In genomic region chr2:100924122-100924519, GRCh38 we compare ENCODE assay signal across 8 cellular contexts.
DNase-seq lines count a peak whose midpoint lies in the region; ATAC-seq, FAIRE-seq and TF ChIP-seq lines count a peak whose summit lies in the region.

No MANE protein-coding gene starts in this region.

- no peaks in the 10 kb centered on the region for H3K79me1 ChIP-seq in neuronal stem cell (ENCODE audit: low read depth, low read length)

- H3K4me2 ChIP-seq in neuronal stem cell (ENCODE audit: insufficient read depth, low read length, poor library complexity, severe bottlenecking): no peak overlapping the region

- H4K8ac ChIP-seq in neuronal stem cell (ENCODE audit: low read depth, low read length): no peak overlapping the region

- H2BK12ac ChIP-seq in neuronal stem cell (ENCODE audit: low read length): no peak overlapping the region

- no peak overlapping the region for H2AK5ac ChIP-seq in neuronal stem cell (ENCODE audit: low read depth, low read length)

- TF ChIP-seq CTCF in CD4-positive, alpha-beta T cell (IDR thresholded peaks at IDR 0.05): no peak

- peak overlapping the region; percentile 82 for H3K27ac Mint-ChIP-seq in CD4-positive, alpha-beta T cell

- no peak overlapping the region for H3K18ac ChIP-seq in neuronal stem cell (ENCODE audit: low read length)

- CTCF ChIA-PET in CD4-positive, alpha-beta T cell (lab: Charles Lee): interaction anchor here (1.3 kb wide), 1 partner anchor 314 kb away, joined by 3 read pairs; no protein-coding TSS in a partner anchor

- no peaks in the 10 kb centered on the region for H3K36me3 Mint-ChIP-seq in CD4-positive, alpha-beta T cell (ENCODE audit: low read depth)

- H2AFZ ChIP-seq in neuron (ENCODE audit: low read depth, low read length) (peak overlapping the region; percentile 22), neuronal stem cell (ENCODE audit: low read length) (no peak overlapping the region)

- H3K14ac ChIP-seq in neuronal stem cell (ENCODE audit: low read length): no peak overlapping the region

- H3K27me3 Mint-ChIP-seq in CD4-positive, alpha-beta T cell: no peaks in the 10 kb centered on the region

- WGBS in neuronal stem cell (ENCODE audit: extremely low coverage in 2 of 2, insufficient read length in 2 of 2, insufficient replicate concordance in 1 of 2), 2 donors: no CpG with 5 or more reads among the region's 1 CpG

- H3K4me3 ChIP-seq in neuron (ENCODE audit: low read length) (no peak overlapping the region), neuronal stem cell (ENCODE audit: low read length in 2 of 2) (no peak overlapping the region)

- H3K36me3 ChIP-seq in neuron (ENCODE audit: insufficient read depth, low read length): no peaks in the 10 kb centered on the region
- H3K36me3 ChIP-seq in neuronal stem cell (replicated peaks in 1 of 2; ENCODE audit: control insufficient read depth in 2 of 2, insufficient read depth in 2 of 2, low read length in 2 of 2): no peaks in the 10 kb centered on the region

- POLR2A ChIA-PET in CD4-positive, alpha-beta T cell (lab: Charles Lee): interaction anchor here (0.7 to 1.5 kb wide), 5 partner anchors 11 to 78 kb away, joined by 3 to 13 read pairs (median 3); partner anchors contain the start of gene RPL31

- DNase-seq in CD4-positive, alpha-beta T cell: no peak
- peak; percentile 5 for DNase-seq in ecto neural progenitor cell (ENCODE audit: low spot score)
- no peak for DNase-seq in NCI-H2171 (lab: John Stamatoyannopoulos, UW)
- no peak for DNase-seq in kidney tubule cell (ENCODE audit: low spot score)
- DNase-seq in neuronal stem cell (ENCODE audit: low spot score): no peak
- DNase-seq in H54 (ENCODE audit: insufficient read length, low spot score): no peak

- H3K4me1 Mint-ChIP-seq in CD4-positive, alpha-beta T cell (ENCODE audit: low read depth): peaks cover 14% of the 10 kb centered on the region

- no peak overlapping the region for H2BK15ac ChIP-seq in neuronal stem cell (ENCODE audit: low read length)

- ATAC-seq in CD4-positive, alpha-beta T cell (ENCODE audit: poor library complexity): peak; percentile 41
- ATAC-seq in HG03565 (IDR thresholded peaks at IDR 0.05; ENCODE audit: unreplicated experiment): peak; percentile 5

- no peak overlapping the region for H2BK5ac ChIP-seq in neuronal stem cell (ENCODE audit: low read length)

- H3K4me3 Mint-ChIP-seq in CD4-positive, alpha-beta T cell: peak overlapping the region; percentile 61

- H3K9ac ChIP-seq in neuronal stem cell (ENCODE audit: low read depth, low read length, poor library complexity): no peak overlapping the region

- H3K4me1 ChIP-seq in neuron (ENCODE audit: insufficient read depth, low read length): peaks cover 10% of the 10 kb centered on the region
- H3K4me1 ChIP-seq in neuronal stem cell (ENCODE audit: control insufficient read depth in 2 of 2, insufficient read depth in 1 of 2, low read depth in 1 of 2, low read length in 2 of 2): peaks cover 0 to 3% of the 10 kb centered on the region in 2 donors

- H3K23ac ChIP-seq in neuronal stem cell (ENCODE audit: low read depth, low read length, poor library complexity): no peak overlapping the region

- no peak overlapping the region for H4K91ac ChIP-seq in neuronal stem cell (ENCODE audit: low read depth, low read length, poor library complexity)

- intact Hi-C loops in CD4-positive, alpha-beta T cell (cut with DNase I, micrococcal nuclease): no loop called here

- TF ChIP-seq POLR2A in H54 (IDR thresholded peaks at IDR 0.05; ENCODE audit: low read depth, low read length): no peak

- H3K9me3 ChIP-seq in CD4-positive, alpha-beta T cell (ENCODE audit: control insufficient read depth, low read length): no peaks in the 10 kb centered on the region
- no peaks in the 10 kb centered on the region for H3K9me3 ChIP-seq in neuron (ENCODE audit: low read length)
- H3K9me3 ChIP-seq in neuronal stem cell (replicated peaks in 1 of 2; ENCODE audit: control insufficient read depth in 2 of 2, insufficient read depth in 1 of 2, low read depth in 1 of 2, low read length in 2 of 2): no peaks in the 10 kb centered on the region

- H3K4ac ChIP-seq in neuronal stem cell (ENCODE audit: low read length): no peak overlapping the region

- H3K27ac ChIP-seq in CD4-positive, alpha-beta T cell (ENCODE audit: low read depth, low read length): no peak overlapping the region
- no peak overlapping the region for H3K27ac ChIP-seq in neuronal stem cell (replicated peaks; ENCODE audit: low read length)

- H2BK120ac ChIP-seq in neuronal stem cell (ENCODE audit: low read depth, low read length): no peak overlapping the region

- no peaks in the 10 kb centered on the region for H3K27me3 ChIP-seq in CD4-positive, alpha-beta T cell (ENCODE audit: control insufficient read depth, insufficient read depth, low read length)
- H3K27me3 ChIP-seq in neuron (ENCODE audit: insufficient read depth, low read length) (peaks cover under 1% of the 10 kb centered on the region), neuronal stem cell (ENCODE audit: control insufficient read depth in 3 of 3, insufficient read depth in 3 of 3, low read depth in 1 of 3, low read length in 3 of 3) (no peaks in the 10 kb centered on the region)

- no peaks in the 10 kb centered on the region for H3K9me3 Mint-ChIP-seq in CD4-positive, alpha-beta T cell

- FAIRE-seq in H54 (lab: Jason Lieb, UNC): no peak
